Comparison of ENCODE assay signal across 16 cellular contexts in the genomic region with DNA sequence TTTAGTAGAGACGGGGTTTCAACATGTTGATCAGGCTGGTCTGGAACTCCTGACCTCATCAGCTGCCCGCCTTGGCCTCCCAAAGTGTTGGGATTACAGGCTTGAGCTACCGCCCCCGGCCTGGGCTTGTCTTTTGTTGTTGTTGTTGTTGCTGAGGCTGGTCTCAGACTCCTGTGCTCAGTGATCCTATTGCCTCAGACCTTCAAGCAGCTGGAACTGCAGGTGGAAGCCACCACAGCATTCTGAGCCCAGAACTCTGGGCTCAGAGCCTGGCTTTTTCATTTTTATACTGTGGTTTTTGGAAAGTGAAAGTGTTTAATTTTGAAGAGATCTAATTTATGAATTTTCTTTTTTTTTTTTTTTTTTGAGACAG. TPM values are rescaled to one million over a fixed set of nuclear protein-coding genes. Genes with fewer than 3 reads are reported as not detected.
DNase-seq lines count a peak whose midpoint lies in the region; ATAC-seq and TF ChIP-seq lines count a peak whose summit lies in the region.
"Had no signal": no experiment of that assay in that cellular context is flagged by ENCODE, and none has a peak within 500 bp of the region (broad histone marks: within the 10 kb centered on the region; RNA-seq: fewer than 3 reads in every experiment).

No MANE protein-coding gene starts in this region.

- peaks cover 17% of the 10 kb centered on the region for H3K4me1 ChIP-seq in GM23248 (ENCODE audit: insufficient read depth)

- TF ChIP-seq CTCF in AG04450 (IDR thresholded peaks at IDR 0.05; ENCODE audit: low read depth, low read length) (no peak), WTC11 (IDR thresholded peaks at IDR 0.05) (no peak), fibroblast of the aortic adventitia (IDR thresholded peaks at IDR 0.05; ENCODE audit: insufficient read depth, low read length) (no peak)

- H3K27ac ChIP-seq in AG04450 (ENCODE audit: low read depth, low read length) (peak overlapping the region; percentile 31), GM23248 (no peak overlapping the region)
- H3K27ac ChIP-seq: VCaP had no signal

- in situ Hi-C loops in GM23248 (cut with MboI) = loop anchor here (10.0 kb wide), 1 partner anchor 64 kb away; no protein-coding TSS in a partner anchor

- peaks cover 8% of the 10 kb centered on the region; the same call in 1 of the 2 replicates for H3F3A ChIP-seq in GM23248 (ENCODE audit: insufficient read depth)

- ATAC-seq in WTC11 = no peak
- no peak for ATAC-seq in HG02981 (IDR thresholded peaks at IDR 0.05; ENCODE audit: unreplicated experiment)
- ATAC-seq in activated naive CD8-positive, alpha-beta T cell treated with anti-CD3 and anti-CD28 coated beads, Interleukin-2, amount 50 U/mL, for 24 hours = no peak
- ATAC-seq in HG02763 (IDR thresholded peaks at IDR 0.05; ENCODE audit: unreplicated experiment) = no peak

- no peaks in the 10 kb centered on the region for H4K20me1 ChIP-seq in GM23248 (ENCODE audit: insufficient read depth)

- DNase-seq in AG04450 (ENCODE audit: low read depth, low spot score) (no peak), GM23248 (peak; percentile 31), WTC11 (ENCODE audit: low spot score) (no peak), fibroblast of the aortic adventitia (ENCODE audit: low read depth) (peak; percentile 50), DMS79 treated with DMSO at 0.1 percent for 48 hours (lab: John Stamatoyannopoulos, UW) (no peak)
- no peak for DNase-seq in activated naive CD8-positive, alpha-beta T cell treated with anti-CD3 and anti-CD28 coated beads, Interleukin-2, amount 50 U/mL, for 24 hours
- DNase-seq: esophagus squamous epithelium, Karpas-422, NCI-H1694, NCI-H510A treated with DMSO at 0.1 percent for 48 hours, nephron progenitor cell had no signal

- no peak overlapping the region for H3K4me2 ChIP-seq in GM23248 (ENCODE audit: unreplicated experiment)

- peaks cover 4% of the 10 kb centered on the region for H3K9me3 Mint-ChIP-seq in WTC11
- no peaks in the 10 kb centered on the region for H3K9me3 Mint-ChIP-seq in activated naive CD8-positive, alpha-beta T cell treated with anti-CD3 and anti-CD28 coated beads, Interleukin-2, amount 50 U/mL, for 24 hours
- H3K9me3 Mint-ChIP-seq: activated T-helper 2 cell treated with anti-CD3 and anti-CD28 coated beads, Interferon-gamma antibody, Interleukin-2, Interleukin-4, amounts not matched to agents 10 μg/mL and 5 μg/mL and 100 μg/mL, durations not matched to agents 14 hours and 24 hours and 36 hours; nephron progenitor cell had no signal

- H3K27me3 ChIP-seq in AG04450 (ENCODE audit: control insufficient read depth, insufficient read depth, low read length) = no peaks in the 10 kb centered on the region
- H3K27me3 ChIP-seq in GM23248 (replicated peaks; ENCODE audit: insufficient read depth) = no peaks in the 10 kb centered on the region
- H3K27me3 ChIP-seq: esophagus squamous epithelium had no signal

- POLR2A ChIA-PET in AG04450 (lab: Yijun Ruan, JAX) = interaction anchor here (1.1 kb wide), 2 partner anchors 9 to 10 kb away, joined by 3 to 4 read pairs; no protein-coding TSS in a partner anchor
- POLR2A ChIA-PET in WTC11 (lab: Charles Lee) = interaction anchor here (1.2 to 2.0 kb wide), 2 partner anchors 15 to 18 kb away, joined by 6 to 12 read pairs; partner anchors contain the start of gene DNAJB6

- H3K9me2 ChIP-seq in GM23248 (ENCODE audit: insufficient read depth) = no peaks in the 10 kb centered on the region

- CTCF ChIA-PET in AG04450 (lab: Charles Lee) (interaction anchor here (1.8 to 2.4 kb wide), 2 partner anchors 18 to 47 kb away, joined by 5 to 10 read pairs; no protein-coding TSS in a partner anchor), WTC11 (lab: Charles Lee) (interaction anchor here (1.1 to 1.3 kb wide), 2 partner anchors 11 to 47 kb away, joined by 3 to 7 read pairs; no protein-coding TSS in a partner anchor)

- no peaks in the 10 kb centered on the region for H3K36me3 ChIP-seq in GM23248 (ENCODE audit: low read depth)
- H3K36me3 ChIP-seq: esophagus squamous epithelium had no signal

- H3K4me3 ChIP-seq in AG04450 (ENCODE audit: low read depth, low read length) (no peak overlapping the region), GM23248 (no peak overlapping the region), fibroblast of the aortic adventitia (ENCODE audit: low read depth, low read length) (no peak overlapping the region)
- H3K4me3 ChIP-seq: esophagus squamous epithelium, lung had no signal

- no peaks in the 10 kb centered on the region for H3K27me3 Mint-ChIP-seq in WTC11 (ENCODE audit: low read depth)
- peaks cover 1% of the 10 kb centered on the region for H3K27me3 Mint-ChIP-seq in activated naive CD8-positive, alpha-beta T cell treated with anti-CD3 and anti-CD28 coated beads, Interleukin-2, amount 50 U/mL, for 24 hours

- no peaks in the 10 kb centered on the region; the same call in 1 of the 2 replicates for H3K36me3 Mint-ChIP-seq in WTC11
- H3K36me3 Mint-ChIP-seq in activated naive CD8-positive, alpha-beta T cell treated with anti-CD3 and anti-CD28 coated beads, Interleukin-2, amount 50 U/mL, for 24 hours (ENCODE audit: low read depth) = no peaks in the 10 kb centered on the region

- H3K9ac ChIP-seq in GM23248 = no peak overlapping the region

- peaks cover 38% of the 10 kb centered on the region for H3K4me1 Mint-ChIP-seq in WTC11
- H3K4me1 Mint-ChIP-seq in activated naive CD8-positive, alpha-beta T cell treated with anti-CD3 and anti-CD28 coated beads, Interleukin-2, amount 50 U/mL, for 24 hours = peaks cover 7% of the 10 kb centered on the region

- H3K9me3 ChIP-seq in AG04450 (ENCODE audit: control insufficient read depth, insufficient read depth, low read length) = no peaks in the 10 kb centered on the region
- no peaks in the 10 kb centered on the region for H3K9me3 ChIP-seq in GM23248 (ENCODE audit: low read depth)
- H3K9me3 ChIP-seq: esophagus squamous epithelium had no signal

- H2AFZ ChIP-seq in GM23248 = no peak overlapping the region; the same call in 1 of the 2 replicates

- H3K27ac Mint-ChIP-seq in WTC11 = peak overlapping the region; percentile 96
- no peak overlapping the region for H3K27ac Mint-ChIP-seq in activated naive CD8-positive, alpha-beta T cell treated with anti-CD3 and anti-CD28 coated beads, Interleukin-2, amount 50 U/mL, for 24 hours
- H3K27ac Mint-ChIP-seq: activated T-helper 2 cell treated with anti-CD3 and anti-CD28 coated beads, Interferon-gamma antibody, Interleukin-2, Interleukin-4, amounts not matched to agents 10 μg/mL and 5 μg/mL and 100 μg/mL, durations not matched to agents 14 hours and 24 hours and 36 hours; nephron progenitor cell had no signal

- 42 to 46% methylated on average over 4 of the region's 4 CpGs for WGBS in GM23248 (ENCODE audit: low coverage in 1 of 2, low lambda C conversion rate in 2 of 2, missing lambda C conversion rate in 2 of 2), 2 experiments

- no peaks in the 10 kb centered on the region for H3K79me2 ChIP-seq in GM23248 (ENCODE audit: insufficient read depth)

- peak overlapping the region; percentile 62 for H3K4me3 Mint-ChIP-seq in WTC11
- no peak overlapping the region for H3K4me3 Mint-ChIP-seq in activated naive CD8-positive, alpha-beta T cell treated with anti-CD3 and anti-CD28 coated beads, Interleukin-2, amount 50 U/mL, for 24 hours
- H3K4me3 Mint-ChIP-seq: nephron progenitor cell had no signal

TF ChIP-seq in WTC11, 78 proteins besides CTCF, POLR2A, EP300 and RAD21 (continues in another document):
- TF ChIP-seq CREM (CRISPR knock-in tag; IDR thresholded peaks at IDR 0.05) (no peak), USF1 (CRISPR knock-in tag; IDR thresholded peaks at IDR 0.05) (no peak), ZNF232 (CRISPR knock-in tag; IDR thresholded peaks at IDR 0.05) (no peak), SP1 (CRISPR knock-in tag; conservative IDR thresholded peaks at IDR 0.05) (no peak)
- TF ChIP-seq, protein P1, sequence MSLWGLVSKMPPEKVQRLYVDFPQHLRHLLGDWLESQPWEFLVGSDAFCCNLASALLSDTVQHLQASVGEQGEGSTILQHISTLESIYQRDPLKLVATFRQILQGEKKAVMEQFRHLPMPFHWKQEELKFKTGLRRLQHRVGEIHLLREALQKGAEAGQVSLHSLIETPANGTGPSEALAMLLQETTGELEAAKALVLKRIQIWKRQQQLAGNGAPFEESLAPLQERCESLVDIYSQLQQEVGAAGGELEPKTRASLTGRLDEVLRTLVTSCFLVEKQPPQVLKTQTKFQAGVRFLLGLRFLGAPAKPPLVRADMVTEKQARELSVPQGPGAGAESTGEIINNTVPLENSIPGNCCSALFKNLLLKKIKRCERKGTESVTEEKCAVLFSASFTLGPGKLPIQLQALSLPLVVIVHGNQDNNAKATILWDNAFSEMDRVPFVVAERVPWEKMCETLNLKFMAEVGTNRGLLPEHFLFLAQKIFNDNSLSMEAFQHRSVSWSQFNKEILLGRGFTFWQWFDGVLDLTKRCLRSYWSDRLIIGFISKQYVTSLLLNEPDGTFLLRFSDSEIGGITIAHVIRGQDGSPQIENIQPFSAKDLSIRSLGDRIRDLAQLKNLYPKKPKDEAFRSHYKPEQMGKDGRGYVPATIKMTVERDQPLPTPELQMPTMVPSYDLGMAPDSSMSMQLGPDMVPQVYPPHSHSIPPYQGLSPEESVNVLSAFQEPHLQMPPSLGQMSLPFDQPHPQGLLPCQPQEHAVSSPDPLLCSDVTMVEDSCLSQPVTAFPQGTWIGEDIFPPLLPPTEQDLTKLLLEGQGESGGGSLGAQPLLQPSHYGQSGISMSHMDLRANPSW (CRISPR knock-in tag; conservative IDR thresholded peaks at IDR 0.05; ENCODE audit: low read depth) = no peak
- TF ChIP-seq, protein P2, sequence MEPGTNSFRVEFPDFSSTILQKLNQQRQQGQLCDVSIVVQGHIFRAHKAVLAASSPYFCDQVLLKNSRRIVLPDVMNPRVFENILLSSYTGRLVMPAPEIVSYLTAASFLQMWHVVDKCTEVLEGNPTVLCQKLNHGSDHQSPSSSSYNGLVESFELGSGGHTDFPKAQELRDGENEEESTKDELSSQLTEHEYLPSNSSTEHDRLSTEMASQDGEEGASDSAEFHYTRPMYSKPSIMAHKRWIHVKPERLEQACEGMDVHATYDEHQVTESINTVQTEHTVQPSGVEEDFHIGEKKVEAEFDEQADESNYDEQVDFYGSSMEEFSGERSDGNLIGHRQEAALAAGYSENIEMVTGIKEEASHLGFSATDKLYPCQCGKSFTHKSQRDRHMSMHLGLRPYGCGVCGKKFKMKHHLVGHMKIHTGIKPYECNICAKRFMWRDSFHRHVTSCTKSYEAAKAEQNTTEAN (CRISPR knock-in tag; IDR thresholded peaks at IDR 0.05) = no peak

RNA-seq across cellular contexts. Expression of gene DNAJB6, which starts 16.2 kb away (rescaled TPM):
- polyA plus RNA-seq in AG04450 (2011; rRNA removed) (138 and 188 TPM in 2 replicates), GM23248 (2016; fragmentation: Nextera tagmentation; extraction: Ambion mirVana) (187 and 195 TPM in 2 replicates)
- 36.8 and 57.4 TPM in 2 replicates for polyA minus RNA-seq in AG04450 (2011; rRNA and poly(A)+ RNA removed)
- total RNA-seq in GM23248 (2014; rRNA removed; shearing (Covaris generic)) = 139 and 149 TPM in 2 replicates
- total RNA-seq in WTC11 (2021) (264 to 288 TPM (median 268 TPM) in 3 replicates), fibroblast of the aortic adventitia (ENCODE audit: low replicate concordance) (86.6 and 140 TPM in 2 replicates)

Comparison
In these comparisons a context has a peak if more than half of its experiments do, and no peak if none do; other contexts are left out.
1. DNase-seq: peak in GM23248 (single experiment) and fibroblast of the aortic adventitia (single experiment); none in AG04450 (single experiment), WTC11 (single experiment), activated naive CD8-positive, alpha-beta T cell treated with anti-CD3 and anti-CD28 coated beads, Interleukin-2, amount 50 U/mL, for 24 hours (single experiment) and DMS79 treated with DMSO at 0.1 percent for 48 hours (single experiment).